Comparison of ENCODE assay signal across 10 cellular contexts in genomic region chr1:206503591-206504362, GRCh38. TPM values are rescaled to one million over a fixed set of nuclear protein-coding genes. Genes with fewer than 3 reads are reported as not detected.
DNase-seq lines count a peak whose midpoint lies in the region; ATAC-seq, FAIRE-seq and TF ChIP-seq lines count a peak whose summit lies in the region.
"Had no signal": no experiment of that assay in that cellular context is flagged by ENCODE, and none has a peak within 500 bp of the region (broad histone marks: within the 10 kb centered on the region; RNA-seq: fewer than 3 reads in every experiment).

No MANE protein-coding gene starts in this region.

- FAIRE-seq in bronchial epithelial cell (lab: Jason Lieb, UNC) = no peak
- FAIRE-seq: G401.6 had no signal

- ATAC-seq in HG02938 (IDR thresholded peaks at IDR 0.05; ENCODE audit: unreplicated experiment) = peak; percentile 55

- TF ChIP-seq CTCF in bronchial epithelial cell (IDR thresholded peaks at IDR 0.05; ENCODE audit: insufficient read depth, low read length, severe bottlenecking) = no peak

- H3K4me3 ChIP-seq in bronchial epithelial cell (ENCODE audit: low read depth, low read length) = no peak overlapping the region
- H3K4me3 ChIP-seq: dorsolateral prefrontal cortex had no signal

- no peaks in the 10 kb centered on the region for H3K27me3 ChIP-seq in bronchial epithelial cell (ENCODE audit: control insufficient read depth, insufficient read depth, low read length)

- no peaks in the 10 kb centered on the region for H3K36me3 ChIP-seq in bronchial epithelial cell (ENCODE audit: control insufficient read depth, insufficient read depth, low read length)

- DNase-seq in activated effector memory CD4-positive, alpha-beta T cell treated with anti-CD3 and anti-CD28 coated beads, Interleukin-2, amount 50 U/mL, for 16 hours = peak; percentile 72
- no peak for DNase-seq in activated effector memory CD4-positive, alpha-beta T cell treated with Interleukin-2 at 50 U/mL for 16 hours
- DNase-seq in SIG-M5 (lab: John Stamatoyannopoulos, UW) = peak; percentile 99
- peak; percentile 97 for DNase-seq in bronchial epithelial cell (ENCODE audit: low read depth)
- peak; percentile 98 for DNase-seq in non-pigmented ciliary epithelial cell (ENCODE audit: low read depth)
- no peak for DNase-seq in SW 1271 (lab: John Stamatoyannopoulos, UW)
- no peak for DNase-seq in foreskin melanocyte

RNA-seq across cellular contexts. Expression of gene RASSF5, which starts 3.6 kb away (rescaled TPM):
- 3.4 and 4.6 TPM in 2 replicates for total RNA-seq in bronchial epithelial cell

RNA-seq across cellular contexts. Expression of gene IKBKE, which starts 33.5 kb away (rescaled TPM):
- 2.9 and 5.8 TPM in 2 replicates for total RNA-seq in bronchial epithelial cell

Comparison
In these comparisons a context has a peak if more than half of its experiments do, and no peak if none do; other contexts are left out.
1. DNase-seq: peak in activated effector memory CD4-positive, alpha-beta T cell treated with anti-CD3 and anti-CD28 coated beads, Interleukin-2, amount 50 U/mL, for 16 hours (single experiment), SIG-M5 (single experiment), bronchial epithelial cell (single experiment) and non-pigmented ciliary epithelial cell (single experiment); none in activated effector memory CD4-positive, alpha-beta T cell treated with Interleukin-2 at 50 U/mL for 16 hours (single experiment), SW 1271 (0 of 2) and foreskin melanocyte (single experiment).